In genomic region chr1:109279615-109280278, GRCh38 we compare ENCODE assay signal across 29 cellular contexts. TPM values are rescaled to one million over a fixed set of nuclear protein-coding genes. Genes with fewer than 3 reads are reported as not detected.
A peak's percentile ranks its signal among the peaks of the same experiment; 100 is the strongest.
DNase-seq lines count a peak whose midpoint lies in the region; ATAC-seq and TF ChIP-seq lines count a peak whose summit lies in the region.
"Had no signal": no experiment of that assay in that cellular context is flagged by ENCODE, and none has a peak within 500 bp of the region (broad histone marks: within the 10 kb centered on the region; RNA-seq: fewer than 3 reads in every experiment).

No MANE protein-coding gene starts in this region.

- H3K4me2 ChIP-seq in trophoblast cell (ENCODE audit: low read length) = peak overlapping the region; percentile 19

- no peak overlapping the region for H3K4me3 ChIP-seq in Caco-2 (ENCODE audit: low read depth, low read length)
- peak overlapping the region in 55 of 59 donors; percentile 12 to 99 (median 83) for H3K4me3 ChIP-seq in dorsolateral prefrontal cortex
- H3K4me3 ChIP-seq in trophoblast cell (ENCODE audit: low read depth, low read length) = no peak overlapping the region
- no peak overlapping the region for H3K4me3 ChIP-seq in naive thymus-derived CD4-positive, alpha-beta T cell (ENCODE audit: low read length)
- H3K4me3 ChIP-seq: SK-N-MC, vagina had no signal

- H2BK5ac ChIP-seq in trophoblast cell (ENCODE audit: low read depth, low read length, poor library complexity) = peak overlapping the region; percentile 6

- no peak overlapping the region for H2BK120ac ChIP-seq in trophoblast cell (ENCODE audit: insufficient read depth, low read length, poor library complexity)

- H3K27ac ChIP-seq in RWPE1 = peak overlapping the region; percentile 89
- peak overlapping the region in 58 of 59 donors; percentile 8 to 100 (median 96) for H3K27ac ChIP-seq in dorsolateral prefrontal cortex
- H3K27ac ChIP-seq in trophoblast cell (ENCODE audit: low read depth, low read length) = no peak overlapping the region
- no peak overlapping the region for H3K27ac ChIP-seq in naive thymus-derived CD4-positive, alpha-beta T cell (ENCODE audit: low read depth, low read length)
- H3K27ac ChIP-seq: foreskin keratinocyte, parathyroid adenoma, SK-N-MC, vagina had no signal

- TSS peak; percentile 19 for BruUV-seq in Caco-2 (replicated peaks; lab: Mats Ljungman, UMichigan)

- H3K4me1 ChIP-seq in Caco-2 (peaks cover 26% of the 10 kb centered on the region), trophoblast cell (ENCODE audit: control insufficient read depth in 1 of 2, insufficient read depth in 2 of 2, low read length in 2 of 2) (peaks cover 32 to 49% of the 10 kb centered on the region in 2 experiments)
- peaks cover 8 to 11% of the 10 kb centered on the region in 2 donors for H3K4me1 ChIP-seq in naive thymus-derived CD4-positive, alpha-beta T cell (ENCODE audit: control insufficient read depth in 2 of 2, insufficient read depth in 2 of 2, low read length in 2 of 2)

- H3K4me3 Mint-ChIP-seq in Caco-2 (ENCODE audit: unreplicated experiment) = no peak overlapping the region
- H3K4me3 Mint-ChIP-seq in naive thymus-derived CD4-positive, alpha-beta T cell = no peak overlapping the region
- no peak overlapping the region for H3K4me3 Mint-ChIP-seq in activated CD8-positive, alpha-beta T cell treated with anti-CD3 and anti-CD28 coated beads for 36 hours
- H3K4me3 Mint-ChIP-seq: activated CD8-positive, alpha-beta T cell treated with anti-CD3 and anti-CD28 coated beads, Interleukin-2, amount 10 ng/mL, durations not matched to agents 7 days and 5 days; activated T-cell treated with anti-CD3 and anti-CD28 coated beads, Interleukin-2, amount 50 U/mL, for 24 hours had no signal

- no peak overlapping the region for H3K14ac ChIP-seq in trophoblast cell (ENCODE audit: low read length)

- no peak for ATAC-seq in naive thymus-derived CD4-positive, alpha-beta T cell
- no peak for ATAC-seq in GM21423 (IDR thresholded peaks at IDR 0.05; ENCODE audit: unreplicated experiment)
- ATAC-seq in activated CD8-positive, alpha-beta T cell treated with anti-CD3 and anti-CD28 coated beads for 36 hours = no peak
- ATAC-seq: activated CD8-positive, alpha-beta T cell treated with anti-CD3 and anti-CD28 coated beads, Interleukin-2, amount 10 ng/mL, durations not matched to agents 7 days and 5 days; foreskin keratinocyte; sciatic nerve had no signal

- no peak overlapping the region for H3K27ac Mint-ChIP-seq in Caco-2 (ENCODE audit: unreplicated experiment)
- peak overlapping the region in 3 of 9 donors; percentile 12 to 49 (median 15) for H3K27ac Mint-ChIP-seq in naive thymus-derived CD4-positive, alpha-beta T cell
- H3K27ac Mint-ChIP-seq in activated CD8-positive, alpha-beta T cell treated with anti-CD3 and anti-CD28 coated beads for 36 hours = no peak overlapping the region
- H3K27ac Mint-ChIP-seq: activated CD8-positive, alpha-beta T cell treated with anti-CD3 and anti-CD28 coated beads, Interleukin-2, amount 10 ng/mL, durations not matched to agents 7 days and 5 days; activated T-cell treated with anti-CD3 and anti-CD28 coated beads, Interleukin-2, amount 50 U/mL, for 24 hours; T-helper 2 cell treated with Interferon-gamma antibody and Interleukin-4, amounts not matched to agents 5 μg/mL and 100 μg/mL, for 36 hours had no signal

- no peak for DNase-seq in Caco-2
- DNase-seq in RWPE1 (ENCODE audit: low spot score) = no peak
- DNase-seq in dorsolateral prefrontal cortex = peak in 1 of 10 donors; percentile 34
- DNase-seq in trophoblast cell = no peak
- DNase-seq in naive thymus-derived CD4-positive, alpha-beta T cell = no peak
- no peak for DNase-seq in stimulated activated CD4-positive, alpha-beta T cell treated with anti-CD3 and anti-CD28 coated beads, Interleukin-4, amount 100 ng/mL, for 4 hours
- no peak for DNase-seq in activated CD8-positive, alpha-beta T cell treated with anti-CD3 and anti-CD28 coated beads for 36 hours
- DNase-seq: activated CD8-positive, alpha-beta T cell treated with anti-CD3 and anti-CD28 coated beads, Interleukin-2, amount 10 ng/mL, durations not matched to agents 7 days and 5 days; activated naive CD4-positive, alpha-beta T cell treated with Interleukin-2 at 50 U/mL for 16 hours; activated T-cell treated with anti-CD3 and anti-CD28 coated beads, Interleukin-2, amount 50 U/mL, for 24 hours; aorta; CD4-positive, CD25-positive, alpha-beta regulatory T cell; DMS153; effector CD8-positive, alpha-beta T cell; foreskin keratinocyte; kidney; mammary epithelial cell; NCI-H1417; NCI-H2081 treated with DMSO at 0.1 percent for 48 hours; NK-92 treated with Interleukin-12 subunit alpha and Interleukin-12 subunit beta, amount 100 ng/mL, for 24 hours; stimulated activated CD4-positive, alpha-beta T cell treated with anti-CD3 and anti-CD28 coated beads, Interleukin-15, amount 100 ng/mL, for 24 hours had no signal

- no peak overlapping the region for H3K9ac ChIP-seq in trophoblast cell (ENCODE audit: low read length)
- H3K9ac ChIP-seq: parathyroid adenoma had no signal

- H3K4ac ChIP-seq in trophoblast cell (ENCODE audit: low read depth, low read length) = peak overlapping the region; percentile 14

- peaks cover 8% of the 10 kb centered on the region for H3K36me3 Mint-ChIP-seq in Caco-2 (ENCODE audit: insufficient read depth, unreplicated experiment)
- H3K36me3 Mint-ChIP-seq in naive thymus-derived CD4-positive, alpha-beta T cell = peaks cover 0 to 9% (median 0%) of the 10 kb centered on the region in 5 donors
- H3K36me3 Mint-ChIP-seq in activated CD8-positive, alpha-beta T cell treated with anti-CD3 and anti-CD28 coated beads for 36 hours (ENCODE audit: low read depth) = no peaks in the 10 kb centered on the region
- H3K36me3 Mint-ChIP-seq: CD4-positive, CD25-positive, alpha-beta regulatory T cell had no signal

- intact Hi-C loops in Caco-2 (cut with micrococcal nuclease; ENCODE audit: unreplicated experiment) = no loop called here
- intact Hi-C loops in dorsolateral prefrontal cortex (cut with DNase I) = loop anchor here in 1 of 2 donors (5.0 kb wide), 1 partner anchor 253 kb away; no protein-coding TSS in a partner anchor
- intact Hi-C loops in naive thymus-derived CD4-positive, alpha-beta T cell (cut with micrococcal nuclease) = loop anchor here in 1 of 2 donors (10.0 kb wide), 1 partner anchor 315 kb away; the partner anchor contains the start of gene CLCC1
- intact Hi-C loops in activated CD8-positive, alpha-beta T cell treated with anti-CD3 and anti-CD28 coated beads for 36 hours (cut with micrococcal nuclease) = loop anchor here (5.0 kb wide), 1 partner anchor 253 kb away; no protein-coding TSS in a partner anchor

- H3K36me3 ChIP-seq in Caco-2 (ENCODE audit: control insufficient read depth, insufficient read depth, low read length) (no peaks in the 10 kb centered on the region), trophoblast cell (ENCODE audit: control insufficient read depth in 1 of 2, insufficient read depth in 2 of 2, low read length in 2 of 2) (peaks cover 29 to 32% of the 10 kb centered on the region in 2 experiments)
- no peaks in the 10 kb centered on the region for H3K36me3 ChIP-seq in naive thymus-derived CD4-positive, alpha-beta T cell (ENCODE audit: control insufficient read depth in 2 of 3, insufficient read depth in 3 of 3, low read length in 3 of 3)
- H3K36me3 ChIP-seq: vagina had no signal

- H3K27me3 Mint-ChIP-seq in Caco-2 (ENCODE audit: insufficient read depth, unreplicated experiment) = no peaks in the 10 kb centered on the region
- no peaks in the 10 kb centered on the region for H3K27me3 Mint-ChIP-seq in naive thymus-derived CD4-positive, alpha-beta T cell
- no peaks in the 10 kb centered on the region for H3K27me3 Mint-ChIP-seq in activated CD8-positive, alpha-beta T cell treated with anti-CD3 and anti-CD28 coated beads for 36 hours
- H3K27me3 Mint-ChIP-seq: activated T-cell treated with anti-CD3 and anti-CD28 coated beads, Interleukin-2, amount 50 U/mL, for 24 hours; CD4-positive, CD25-positive, alpha-beta regulatory T cell had no signal

- no CpG with 5 or more reads among the region's 5 CpGs for WGBS in trophoblast cell (ENCODE audit: extremely low coverage, insufficient coverage, insufficient read length)

- H4K12ac ChIP-seq in trophoblast cell (ENCODE audit: low read depth, low read length) = no peak overlapping the region

- peaks cover 19% of the 10 kb centered on the region for H3K79me2 ChIP-seq in trophoblast cell (ENCODE audit: control insufficient read depth, insufficient read depth, low read length, poor library complexity)
- H3K79me2 ChIP-seq: parathyroid adenoma had no signal

- H3K27me3 ChIP-seq in Caco-2 (replicated peaks; ENCODE audit: control insufficient read depth, insufficient read depth, low read length) (no peaks in the 10 kb centered on the region), dorsolateral prefrontal cortex (no peaks in the 10 kb centered on the region), trophoblast cell (ENCODE audit: insufficient read depth, low read length) (no peaks in the 10 kb centered on the region)
- no peaks in the 10 kb centered on the region for H3K27me3 ChIP-seq in naive thymus-derived CD4-positive, alpha-beta T cell (ENCODE audit: control insufficient read depth in 2 of 2, insufficient read depth in 2 of 2, low read length in 2 of 2)
- H3K27me3 ChIP-seq: foreskin keratinocyte, vagina had no signal

- H3K23ac ChIP-seq in trophoblast cell (ENCODE audit: low read length) = no peak overlapping the region

- H3K9me3 ChIP-seq in Caco-2 (no peaks in the 10 kb centered on the region), trophoblast cell (ENCODE audit: insufficient read depth, low read depth, low read length) (no peaks in the 10 kb centered on the region)
- no peaks in the 10 kb centered on the region for H3K9me3 ChIP-seq in naive thymus-derived CD4-positive, alpha-beta T cell (ENCODE audit: control insufficient read depth in 2 of 3, low read length in 3 of 3)
- H3K9me3 ChIP-seq: vagina had no signal

- CTCF ChIA-PET in Caco-2 (lab: Charles Lee) = interaction anchor here (0.6 kb wide), 1 partner anchor 76 kb away, joined by 3 read pairs; no protein-coding TSS in a partner anchor
- CTCF ChIA-PET in RWPE1 (lab: Yijun Ruan, JAX) = interaction anchor here (0.6 to 1.3 kb wide), 3 partner anchors 8 to 25 kb away, joined by 3 read pairs; no protein-coding TSS in a partner anchor
- CTCF ChIA-PET in naive thymus-derived CD4-positive, alpha-beta T cell (lab: Charles Lee) = interaction anchor here (0.7 to 5.5 kb wide), 4 partner anchors 19 to 252 kb away, joined by 3 to 62 read pairs (median 19); partner anchors contain the start of gene SORT1
- CTCF ChIA-PET in activated CD8-positive, alpha-beta T cell treated with anti-CD3 and anti-CD28 coated beads for 36 hours (lab: Charles Lee) = interaction anchor here (0.9 to 5.0 kb wide), 7 partner anchors 55 to 306 kb away, joined by 3 to 123 read pairs (median 4); partner anchors contain the start of gene SORT1

- peak overlapping the region; percentile 15 for H4K8ac ChIP-seq in trophoblast cell (ENCODE audit: low read depth, low read length)

- no peaks in the 10 kb centered on the region for H3K9me3 Mint-ChIP-seq in Caco-2 (ENCODE audit: unreplicated experiment)
- H3K9me3 Mint-ChIP-seq in naive thymus-derived CD4-positive, alpha-beta T cell = no peaks in the 10 kb centered on the region
- H3K9me3 Mint-ChIP-seq in activated CD8-positive, alpha-beta T cell treated with anti-CD3 and anti-CD28 coated beads for 36 hours = no peaks in the 10 kb centered on the region
- H3K9me3 Mint-ChIP-seq: activated T-cell treated with anti-CD3 and anti-CD28 coated beads, Interleukin-2, amount 50 U/mL, for 24 hours; CD4-positive, CD25-positive, alpha-beta regulatory T cell; T-helper 2 cell treated with Interferon-gamma antibody and Interleukin-4, amounts not matched to agents 5 μg/mL and 100 μg/mL, for 36 hours had no signal

- no peak overlapping the region for H4K91ac ChIP-seq in trophoblast cell (ENCODE audit: low read depth, low read length)

- H2AFZ ChIP-seq in trophoblast cell (ENCODE audit: insufficient read depth, low read length, poor library complexity) = no peak overlapping the region
- H2AFZ ChIP-seq: parathyroid adenoma had no signal

- no peak for TF ChIP-seq CTCF in Caco-2 (IDR thresholded peaks at IDR 0.05; ENCODE audit: insufficient read depth in 1 of 2, low read depth in 1 of 2, low read length in 1 of 2, severe bottlenecking in 1 of 2, unreplicated experiment in 1 of 2)
- no peak for TF ChIP-seq CTCF in RWPE1 (conservative IDR thresholded peaks at IDR 0.05; ENCODE audit: low read depth)
- no peak for TF ChIP-seq CTCF in dorsolateral prefrontal cortex (IDR thresholded peaks at IDR 0.05 in 54 of 56, conservative IDR thresholded peaks at IDR 0.05 in 2 of 56; ENCODE audit: low read depth in 1 of 56, partially characterized antibody in 56 of 56)
- TF ChIP-seq CTCF in activated CD8-positive, alpha-beta T cell treated with anti-CD3 and anti-CD28 coated beads for 36 hours (IDR thresholded peaks at IDR 0.05) = no peak

- H2AK5ac ChIP-seq in trophoblast cell (ENCODE audit: low read length) = no peak overlapping the region

- H3K79me1 ChIP-seq in trophoblast cell (ENCODE audit: low read length) = peaks cover 32% of the 10 kb centered on the region

- no peak overlapping the region for H3K18ac ChIP-seq in trophoblast cell (ENCODE audit: low read length)

- no peak overlapping the region for H2BK12ac ChIP-seq in trophoblast cell (ENCODE audit: low read length)

- H3K4me1 Mint-ChIP-seq in Caco-2 (ENCODE audit: low read depth, unreplicated experiment) = peaks cover 11% of the 10 kb centered on the region
- peaks cover 6 to 36% (median 18%) of the 10 kb centered on the region in 7 donors for H3K4me1 Mint-ChIP-seq in naive thymus-derived CD4-positive, alpha-beta T cell
- peaks cover 15% of the 10 kb centered on the region for H3K4me1 Mint-ChIP-seq in activated CD8-positive, alpha-beta T cell treated with anti-CD3 and anti-CD28 coated beads for 36 hours (ENCODE audit: low read depth)

- POLR2A ChIA-PET in Caco-2 (lab: Charles Lee) = no interaction called here
- POLR2A ChIA-PET in RWPE1 (lab: Yijun Ruan, JAX; ENCODE audit: low non-redundant PET) = no interaction called here
- POLR2A ChIA-PET in naive thymus-derived CD4-positive, alpha-beta T cell (lab: Charles Lee) = interaction anchor here (0.7 to 0.8 kb wide), 2 partner anchors 219 to 1370 kb away, joined by 3 to 6 read pairs; no protein-coding TSS in a partner anchor
- POLR2A ChIA-PET in activated CD8-positive, alpha-beta T cell treated with anti-CD3 and anti-CD28 coated beads for 36 hours (lab: Charles Lee) = interaction anchor here (0.5 to 1.5 kb wide), 3 partner anchors 38 to 144 kb away, joined by 3 read pairs; no protein-coding TSS in a partner anchor

RNA-seq across cellular contexts. Expression of gene PSRC1, which starts 3.2 kb away (rescaled TPM):
- total RNA-seq in Caco-2 (2022) (23.9 and 24.9 TPM in 2 replicates), dorsolateral prefrontal cortex (100 to 1,000 TPM in 19 of 120 experiments, 10 to 100 TPM in 101; 52.9 to 176 (median 79.2) TPM)
- polyA plus RNA-seq in trophoblast cell (2013) = 91.9 and 95.6 TPM in 2 replicates
- 10 to 100 TPM in 1 of 5 experiments, 1 to 10 TPM in 1, under 1 TPM in 2, not detected in 1; 0.38 to 16.1 (median 1.3) TPM for total RNA-seq in naive thymus-derived CD4-positive, alpha-beta T cell
- under 1 TPM in 1 of 2 donors, not detected in 1; 0.67 TPM for polyA plus RNA-seq in naive thymus-derived CD4-positive, alpha-beta T cell
- total RNA-seq in activated CD8-positive, alpha-beta T cell treated with anti-CD3 and anti-CD28 coated beads for 36 hours = 10 to 100 TPM; 12.9 to 14.0 TPM

RNA-seq across cellular contexts. Expression of gene MYBPHL, which starts 27.1 kb away (rescaled TPM):
- total RNA-seq in Caco-2 (2022) (not detected in 2 replicates), dorsolateral prefrontal cortex (10 to 100 TPM in 14 of 120 experiments, 1 to 10 TPM in 106; 1.9 to 14.4 (median 6.7) TPM)
- polyA plus RNA-seq in trophoblast cell (2013) = 0.97 and 1.1 TPM in 2 replicates
- total RNA-seq in naive thymus-derived CD4-positive, alpha-beta T cell = not detected
- polyA plus RNA-seq in naive thymus-derived CD4-positive, alpha-beta T cell = not detected
- not detected for total RNA-seq in activated CD8-positive, alpha-beta T cell treated with anti-CD3 and anti-CD28 coated beads for 36 hours
- total RNA-seq: activated CD8-positive, alpha-beta T cell treated with anti-CD3 and anti-CD28 coated beads, Interleukin-2, amount 10 ng/mL, durations not matched to agents 7 days and 5 days; aorta; CD4-positive, CD25-positive, alpha-beta regulatory T cell; H4; NCI-H460; vagina had no signal
- polyA plus RNA-seq: aorta; CD4-positive, CD25-positive, alpha-beta regulatory T cell had no signal

RNA-seq across cellular contexts. Expression of gene CELSR2, which starts 30.4 kb away (rescaled TPM):
- total RNA-seq in Caco-2 (2022) = 7.0 and 8.3 TPM in 2 replicates
- total RNA-seq in dorsolateral prefrontal cortex = 100 to 1,000 TPM; 115 to 213 (median 171) TPM
- 18.9 and 19.5 TPM in 2 replicates for polyA plus RNA-seq in trophoblast cell (2013)
- 1 to 10 TPM; 3.0 to 6.4 (median 3.2) TPM for total RNA-seq in naive thymus-derived CD4-positive, alpha-beta T cell
- polyA plus RNA-seq in naive thymus-derived CD4-positive, alpha-beta T cell = 1 to 10 TPM in 1 of 2 donors, under 1 TPM in 1; 0.17 to 1.3 TPM
- total RNA-seq in activated CD8-positive, alpha-beta T cell treated with anti-CD3 and anti-CD28 coated beads for 36 hours = 1 to 10 TPM; 2.7 to 3.1 TPM

Comparison
In these comparisons a context has a peak if more than half of its experiments do, and no peak if none do; other contexts are left out.
1. H3K4me3 ChIP-seq: peak in dorsolateral prefrontal cortex (55 of 59); none in Caco-2 (single experiment), trophoblast cell (single experiment) and naive thymus-derived CD4-positive, alpha-beta T cell (single experiment).
2. H3K27ac ChIP-seq: peak in RWPE1 (single experiment) and dorsolateral prefrontal cortex (58 of 59); none in trophoblast cell (single experiment) and naive thymus-derived CD4-positive, alpha-beta T cell (single experiment).
3. RNA of gene CELSR2, which starts 30.4 kb away (total RNA-seq): 115 to 213 TPM in dorsolateral prefrontal cortex; 7.0 to 8.3 TPM in Caco-2, 3.0 to 6.4 TPM in naive thymus-derived CD4-positive, alpha-beta T cell and 2.7 to 3.1 TPM in activated CD8-positive, alpha-beta T cell treated with anti-CD3 and anti-CD28 coated beads for 36 hours; every median in the first group is over 10 times any median in the second.
4. POLR2A ChIA-PET loops: an anchor here in naive thymus-derived CD4-positive, alpha-beta T cell (0.7 to 0.8 kb wide) and activated CD8-positive, alpha-beta T cell treated with anti-CD3 and anti-CD28 coated beads for 36 hours (0.5 to 1.5 kb wide); none called in Caco-2 and RWPE1.